ENCODE assay signal across 16 cellular contexts in genomic region chr1:91611498-91611917, GRCh38.
A peak's percentile ranks its signal among the peaks of the same experiment; 100 is the strongest.
DNase-seq lines count a peak whose midpoint lies in the region; ATAC-seq and TF ChIP-seq lines count a peak whose summit lies in the region.
"Had no signal": no experiment of that assay in that cellular context is flagged by ENCODE, and none has a peak within 500 bp of the region (broad histone marks: within the 10 kb centered on the region; RNA-seq: fewer than 3 reads in every experiment).

No MANE protein-coding gene starts in this region.

- H3K27ac Mint-ChIP-seq in natural killer cell = no peak overlapping the region
- H3K27ac Mint-ChIP-seq: stimulated activated memory B cell treated with anti-CD40 and anti-IgM and Interleukin-4, amounts not matched to agents 10 μg/mL and 1 μg/mL and 100 μg/mL, for 72 hours; T-helper 1 cell treated with Interleukin-12 subunit alpha and Interleukin-12 subunit beta and Interleukin-4 antibody, amounts not matched to agents 30 μg/mL and 1 μg/mL, for 36 hours had no signal

- WGBS in lower leg skin, 2 donors = 57 to 59% methylated on average over 12 of the region's 12 CpGs

- H3K4me1 Mint-ChIP-seq in natural killer cell = peaks cover 17 to 26% of the 10 kb centered on the region in 2 donors
- H3K4me1 Mint-ChIP-seq: stimulated activated memory B cell treated with anti-CD40 and anti-IgM and Interleukin-4, amounts not matched to agents 10 μg/mL and 1 μg/mL and 100 μg/mL, for 72 hours had no signal

- H3K4me3 Mint-ChIP-seq in natural killer cell = no peak overlapping the region
- H3K4me3 Mint-ChIP-seq: stimulated activated memory B cell treated with anti-CD40 and anti-IgM and Interleukin-4, amounts not matched to agents 10 μg/mL and 1 μg/mL and 100 μg/mL, for 72 hours; T-helper 1 cell treated with Interleukin-12 subunit alpha and Interleukin-12 subunit beta and Interleukin-4 antibody, amounts not matched to agents 30 μg/mL and 1 μg/mL, for 36 hours had no signal

- no peak overlapping the region for H3K4me3 ChIP-seq in fibroblast of mammary gland (ENCODE audit: control insufficient read depth, low read depth, low read length)
- H3K4me3 ChIP-seq in retinal pigment epithelial cell (ENCODE audit: low read length) = peak overlapping the region; percentile 9
- no peak overlapping the region for H3K4me3 ChIP-seq in lower leg skin (ENCODE audit: low read depth, poor library complexity, severe bottlenecking)
- H3K4me3 ChIP-seq: PC-9 had no signal

- DNase-seq in G401 (ENCODE audit: low spot score) = peak; percentile 29
- peak; percentile 73 for DNase-seq in NCI-H524 treated with DMSO at 0.1 percent for 48 hours (lab: John Stamatoyannopoulos, UW)
- peak; percentile 39 for DNase-seq in fibroblast of mammary gland (ENCODE audit: low read depth)
- DNase-seq in retinal pigment epithelial cell (ENCODE audit: low read depth) = peak; percentile 77
- DNase-seq in SHP77 (lab: John Stamatoyannopoulos, UW) = no peak
- no peak for DNase-seq in NCI-H146 (lab: John Stamatoyannopoulos, UW)
- no peak for DNase-seq in natural killer cell
- no peak for DNase-seq in lower leg skin (ENCODE audit: low spot score in 2 of 2)
- DNase-seq: activated CD4-positive, alpha-beta T cell treated with anti-CD3 and anti-CD28 coated beads for 48 hours; activated T-cell treated with anti-CD3 and anti-CD28 coated beads, Interleukin-2, amount 50 U/mL, for 48 hours; effector CD4-positive, alpha-beta T cell; GF-D8; PC-9; posterior cingulate gyrus had no signal

- intact Hi-C loops in natural killer cell (cut with micrococcal nuclease) = no loop called here
- intact Hi-C loops in lower leg skin (cut with DNase I; ENCODE audit: low total_unique reads) = no loop called here

- in situ Hi-C loops in G401 (cut with HindIII; ENCODE audit: low sequenced_read_pairs) = no loop called here

- no peak for TF ChIP-seq CTCF in fibroblast of mammary gland (conservative IDR thresholded peaks at IDR 0.05; ENCODE audit: control insufficient read depth, insufficient read depth, low read depth, low read length)
- peak; percentile 24 for TF ChIP-seq CTCF in retinal pigment epithelial cell (conservative IDR thresholded peaks at IDR 0.05; ENCODE audit: low read depth, low read length)
- TF ChIP-seq CTCF in natural killer cell (IDR thresholded peaks at IDR 0.05) = no peak
- no peak for TF ChIP-seq CTCF in lower leg skin (IDR thresholded peaks at IDR 0.05)

- no peaks in the 10 kb centered on the region for H3K36me3 Mint-ChIP-seq in natural killer cell
- H3K36me3 Mint-ChIP-seq: stimulated activated memory B cell treated with anti-CD40 and anti-IgM and Interleukin-4, amounts not matched to agents 10 μg/mL and 1 μg/mL and 100 μg/mL, for 72 hours had no signal

- H3K9me3 Mint-ChIP-seq in natural killer cell = no peaks in the 10 kb centered on the region
- H3K9me3 Mint-ChIP-seq: stimulated activated memory B cell treated with anti-CD40 and anti-IgM and Interleukin-4, amounts not matched to agents 10 μg/mL and 1 μg/mL and 100 μg/mL, for 72 hours; T-helper 1 cell treated with Interleukin-12 subunit alpha and Interleukin-12 subunit beta and Interleukin-4 antibody, amounts not matched to agents 30 μg/mL and 1 μg/mL, for 36 hours had no signal

- no peak for TF ChIP-seq POLR2A in lower leg skin (IDR thresholded peaks at IDR 0.05)

- no peak for ATAC-seq in natural killer cell
- ATAC-seq: stimulated activated memory B cell treated with anti-CD40 and anti-IgM and Interleukin-4, amounts not matched to agents 10 μg/mL and 1 μg/mL and 100 μg/mL, for 72 hours had no signal

- H3K27me3 Mint-ChIP-seq in natural killer cell (ENCODE audit: low read depth in 2 of 2) = no peaks in the 10 kb centered on the region

Comparison
In these comparisons a context has a peak if more than half of its experiments do, and no peak if none do; other contexts are left out.
1. DNase-seq: peak in G401 (single experiment), NCI-H524 treated with DMSO at 0.1 percent for 48 hours (single experiment), fibroblast of mammary gland (single experiment) and retinal pigment epithelial cell (single experiment); none in SHP77 (0 of 2), NCI-H146 (single experiment), natural killer cell (single experiment) and lower leg skin (0 of 2).